In genomic region chr3:139329364-139329850, GRCh38 we compare ENCODE assay signal across 8 cellular contexts. TPM values are rescaled to one million over a fixed set of nuclear protein-coding genes. Genes with fewer than 3 reads are reported as not detected.
A peak's percentile ranks its signal among the peaks of the same experiment; 100 is the strongest.
DNase-seq lines count a peak whose midpoint lies in the region; ATAC-seq and TF ChIP-seq lines count a peak whose summit lies in the region.

No MANE protein-coding gene starts in this region.

- no peaks in the 10 kb centered on the region for H3K36me3 Mint-ChIP-seq in natural killer cell

- peaks cover 18 to 39% of the 10 kb centered on the region in 2 donors for H3K27me3 Mint-ChIP-seq in natural killer cell (ENCODE audit: low read depth in 2 of 2)

- H3K9me3 ChIP-seq in esophagus squamous epithelium = no peaks in the 10 kb centered on the region

- no peaks in the 10 kb centered on the region for H3K36me3 ChIP-seq in esophagus squamous epithelium

- ATAC-seq in GM21576 (IDR thresholded peaks at IDR 0.05; ENCODE audit: unreplicated experiment) = peak; percentile 96
- peak; percentile 94 to 98 (median 97) for ATAC-seq in natural killer cell

- 3 to 9% methylated on average over 20 to 24 of the region's 25 CpGs for WGBS in esophagus squamous epithelium, 2 donors

- H3K4me1 ChIP-seq in esophagus squamous epithelium = peaks cover 0 to 9% (median 3%) of the 10 kb centered on the region in 3 donors

- TF ChIP-seq POLR2A in esophagus squamous epithelium (IDR thresholded peaks at IDR 0.05) = no peak

- H3K9me3 Mint-ChIP-seq in natural killer cell = no peaks in the 10 kb centered on the region

- H3K27me3 ChIP-seq in esophagus squamous epithelium = peaks cover 0 to 39% (median 0%) of the 10 kb centered on the region in 4 donors

- TF ChIP-seq CTCF in esophagus squamous epithelium (IDR thresholded peaks at IDR 0.05) = peak; percentile 89 to 99 (median 97)
- peak; percentile 99 for TF ChIP-seq CTCF in natural killer cell (IDR thresholded peaks at IDR 0.05)

- intact Hi-C loops in esophagus squamous epithelium (cut with DNase I) = loop anchor here (5.0 kb wide), 2 partner anchors 217 to 392 kb away; no protein-coding TSS in a partner anchor
- intact Hi-C loops in natural killer cell (cut with micrococcal nuclease) = loop anchor here (1.0 to 2.0 kb wide), 3 partner anchors 217 to 913 kb away; no protein-coding TSS in a partner anchor

- no peak overlapping the region for H3K27ac ChIP-seq in esophagus squamous epithelium

- H3K27ac Mint-ChIP-seq in natural killer cell = no peak overlapping the region

- peak overlapping the region in 2 of 4 donors; percentile 3 to 48 for H3K4me3 ChIP-seq in esophagus squamous epithelium

- DNase-seq in DMS79 (lab: John Stamatoyannopoulos, UW) (peak; percentile 51), HuH-7 (ENCODE audit: low spot score) (peak; percentile 71), OCI-M2 (lab: John Stamatoyannopoulos, UW; ENCODE audit: unreplicated experiment) (peak; percentile 40), activated T-cell treated with anti-CD3 and anti-CD28 coated beads for 4 hours (peak; percentile 76), esophagus squamous epithelium (lab: John Stamatoyannopoulos, UW) (no peak), natural killer cell (peak; percentile 80)
- DNase-seq in stimulated activated naive CD4-positive, alpha-beta T cell (lab: John Stamatoyannopoulos, UW) = peak; percentile 62 to 86 (median 78)

- peaks cover 6 to 16% of the 10 kb centered on the region in 2 donors for H3K4me1 Mint-ChIP-seq in natural killer cell

- peak overlapping the region; percentile 52 for H3K4me3 Mint-ChIP-seq in natural killer cell

RNA-seq across cellular contexts. Expression of gene MRPS22, which starts 14.4 kb away (rescaled TPM):
- total RNA-seq in esophagus squamous epithelium = 10 to 100 TPM; 50.2 to 73.2 (median 62.3) TPM
- total RNA-seq in natural killer cell = 10 to 100 TPM; 32.4 to 39.1 (median 35.3) TPM
